15 cellular contexts compared by ENCODE assay signal in genomic region chr9:75803130-75803529, GRCh38.
DNase-seq lines count a peak whose midpoint lies in the region; ATAC-seq, FAIRE-seq and TF ChIP-seq lines count a peak whose summit lies in the region.
"Had no signal": no experiment of that assay in that cellular context is flagged by ENCODE, and none has a peak within 500 bp of the region (broad histone marks: within the 10 kb centered on the region; RNA-seq: fewer than 3 reads in every experiment).

No MANE protein-coding gene starts in this region.

- H3K36me3 ChIP-seq in bronchial epithelial cell (ENCODE audit: control insufficient read depth, insufficient read depth, low read length) (no peaks in the 10 kb centered on the region), kidney epithelial cell (ENCODE audit: control insufficient read depth, insufficient read depth, low read length) (no peaks in the 10 kb centered on the region)
- H3K36me3 ChIP-seq: neutrophil had no signal

- no peak for TF ChIP-seq CTCF in bronchial epithelial cell (IDR thresholded peaks at IDR 0.05; ENCODE audit: insufficient read depth, low read length, severe bottlenecking)
- no peak for TF ChIP-seq CTCF in kidney epithelial cell (IDR thresholded peaks at IDR 0.05; ENCODE audit: insufficient read depth, low read length, poor library complexity, severe bottlenecking)

- FAIRE-seq in bronchial epithelial cell (lab: Jason Lieb, UNC), result no peak
- FAIRE-seq: A549 had no signal

- H3K4me3 ChIP-seq in bronchial epithelial cell (ENCODE audit: low read depth, low read length) (no peak overlapping the region), kidney epithelial cell (ENCODE audit: low read depth, low read length) (no peak overlapping the region)
- H3K4me3 ChIP-seq: A549 had no signal

- no peak for ATAC-seq in HG03135 (IDR thresholded peaks at IDR 0.05; ENCODE audit: unreplicated experiment)
- ATAC-seq: A549 had no signal

- DNase-seq in A172 (ENCODE audit: low spot score) (peak; percentile 10), HS-5 (ENCODE audit: low read depth) (peak; percentile 56), bronchial epithelial cell (ENCODE audit: low read depth) (peak; percentile 42), kidney epithelial cell (ENCODE audit: low read depth) (peak; percentile 57), 8988T (no peak), GF-D8 (lab: John Stamatoyannopoulos, UW) (no peak)
- no peak for DNase-seq in stimulated activated CD4-positive, alpha-beta T cell treated with anti-CD3 and anti-CD28 coated beads, Interleukin-12 subunit alpha, Interleukin-12 subunit beta, amount 100 ng/mL, for 4 hours
- DNase-seq: activated CD4-positive, CD25-positive, alpha-beta regulatory T cell; activated naive CD4-positive, alpha-beta T cell treated with anti-CD3 and anti-CD28 coated beads, Interleukin-2, amount 10 ng/mL, durations not matched to agents 7 days and 5 days; NCI-H1417; NCI-H510A; SW 1271 had no signal

- H3K27me3 ChIP-seq in bronchial epithelial cell (ENCODE audit: control insufficient read depth, insufficient read depth, low read length) (no peaks in the 10 kb centered on the region), kidney epithelial cell (ENCODE audit: control insufficient read depth, insufficient read depth, low read length) (no peaks in the 10 kb centered on the region)
- H3K27me3 ChIP-seq: neutrophil had no signal

Comparison
In these comparisons a context has a peak if more than half of its experiments do, and no peak if none do; other contexts are left out.
1. DNase-seq: peak in A172 (single experiment), HS-5 (single experiment), bronchial epithelial cell (single experiment) and kidney epithelial cell (single experiment); none in 8988T (single experiment), GF-D8 (single experiment) and stimulated activated CD4-positive, alpha-beta T cell treated with anti-CD3 and anti-CD28 coated beads, Interleukin-12 subunit alpha, Interleukin-12 subunit beta, amount 100 ng/mL, for 4 hours (single experiment).